1 cellular context compared by ENCODE assay signal in the genomic region with DNA sequence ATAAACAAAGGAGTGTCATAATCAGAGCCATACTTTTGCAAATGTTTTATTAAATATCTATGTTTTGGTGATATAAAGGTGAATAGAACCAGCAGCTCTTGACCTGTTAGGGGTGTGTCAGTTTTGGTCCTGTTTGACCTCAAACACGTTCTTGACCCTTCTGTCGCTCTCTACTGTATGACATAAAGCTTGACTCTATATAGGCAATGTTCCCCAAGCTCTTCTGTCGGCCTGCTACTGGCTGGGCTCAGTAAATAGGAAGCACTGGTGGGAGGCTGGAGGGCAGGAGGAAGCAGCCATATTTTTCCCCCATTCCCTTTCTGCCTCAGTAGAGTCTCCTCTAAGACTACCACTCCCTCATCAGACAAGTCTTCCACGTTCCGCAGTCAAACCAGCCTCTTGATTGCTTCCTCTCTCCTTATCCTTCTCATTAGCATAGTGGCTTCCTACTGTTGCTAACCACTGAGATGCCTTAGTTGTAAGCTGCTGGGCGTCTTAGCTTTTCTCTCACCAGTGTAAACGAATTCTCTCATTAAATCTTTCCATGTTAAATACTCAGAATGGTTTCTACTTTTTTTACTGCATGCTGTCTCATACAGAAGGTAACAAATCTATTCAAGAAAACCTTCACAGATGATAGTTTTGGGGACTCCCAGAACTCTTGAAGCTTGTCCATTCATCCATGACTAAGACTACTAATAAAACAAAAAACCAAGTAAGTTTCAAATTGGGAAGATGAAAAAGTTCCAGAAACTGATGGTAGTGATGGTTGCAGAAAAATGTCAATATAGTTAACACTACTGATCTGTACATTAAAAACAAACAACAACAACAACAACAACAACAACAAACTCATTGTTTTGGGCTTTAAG.
TF ChIP-seq lines count a peak whose summit lies in the region.

No MANE protein-coding gene starts in this region.

TF ChIP-seq in K562, 482 proteins besides CTCF, POLR2A, EP300 and RAD21:
- TF ChIP-seq RBM15 (IDR thresholded peaks at IDR 0.05; ENCODE audit: insufficient read depth, low read length) = no peak
- no peak for TF ChIP-seq SETDB1 (IDR thresholded peaks at IDR 0.05; ENCODE audit: low read length)
- TF ChIP-seq SP2 (IDR thresholded peaks at IDR 0.05; ENCODE audit: extremely low read depth, low read depth, low read length, poor library complexity, severe bottlenecking) = no peak
- no peak for TF ChIP-seq NR2F6 (CRISPR knock-in tag; IDR thresholded peaks at IDR 0.05)
- TF ChIP-seq, protein P1, sequence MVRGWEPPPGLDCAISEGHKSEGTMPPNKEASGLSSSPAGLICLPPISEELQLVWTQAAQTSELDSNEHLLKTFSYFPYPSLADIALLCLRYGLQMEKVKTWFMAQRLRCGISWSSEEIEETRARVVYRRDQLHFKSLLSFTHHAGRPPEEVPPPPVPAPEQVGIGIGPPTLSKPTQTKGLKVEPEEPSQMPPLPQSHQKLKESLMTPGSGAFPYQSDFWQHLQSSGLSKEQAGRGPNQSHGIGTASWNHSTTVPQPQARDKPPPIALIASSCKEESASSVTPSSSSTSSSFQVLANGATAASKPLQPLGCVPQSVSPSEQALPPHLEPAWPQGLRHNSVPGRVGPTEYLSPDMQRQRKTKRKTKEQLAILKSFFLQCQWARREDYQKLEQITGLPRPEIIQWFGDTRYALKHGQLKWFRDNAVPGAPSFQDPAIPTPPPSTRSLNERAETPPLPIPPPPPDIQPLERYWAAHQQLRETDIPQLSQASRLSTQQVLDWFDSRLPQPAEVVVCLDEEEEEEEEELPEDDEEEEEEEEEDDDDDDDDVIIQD (CRISPR knock-in tag; IDR thresholded peaks at IDR 0.05) = no peak
- no peak for TF ChIP-seq HDAC8 (tag; IDR thresholded peaks at IDR 0.05)
- TF ChIP-seq SLC30A9 (CRISPR knock-in tag; IDR thresholded peaks at IDR 0.05) = no peak
- TF ChIP-seq SMAD4 (CRISPR knock-in tag; conservative IDR thresholded peaks at IDR 0.05) = no peak
- TF ChIP-seq ILF3 (IDR thresholded peaks at IDR 0.05; ENCODE audit: borderline replicate concordance) = no peak
- no peak for TF ChIP-seq ETV1 (tag; conservative IDR thresholded peaks at IDR 0.05; ENCODE audit: low read depth)
- 0 out of 2 replicates have a peak, but pooled peaks have one; percentile 16 for TF ChIP-seq MYC (IDR thresholded peaks at IDR 0.05; ENCODE audit: low read depth, low read length)
- TF ChIP-seq MYC (CRISPR knock-in tag; IDR thresholded peaks at IDR 0.05; ENCODE audit: borderline replicate concordance, low read depth) = no peak
- no peak for TF ChIP-seq RBM39 (optimal IDR thresholded peaks at IDR 0.05; ENCODE audit: low read depth, low read length)
- peak; percentile 9; the same call in 1 of the 2 replicates for TF ChIP-seq FOSL1 (tag; conservative IDR thresholded peaks at IDR 0.05)
- TF ChIP-seq POLR2G (IDR thresholded peaks at IDR 0.05; ENCODE audit: low read depth, low read length) = no peak
- no peak for TF ChIP-seq RFX7 (CRISPR knock-in tag; IDR thresholded peaks at IDR 0.05)
- TF ChIP-seq NR2C2 (CRISPR knock-in tag; IDR thresholded peaks at IDR 0.05) = no peak
- 0 out of 2 replicates have a peak, but pooled peaks have one; percentile 41 for TF ChIP-seq NR2C2 (tag; IDR thresholded peaks at IDR 0.05)
- TF ChIP-seq, protein P2, sequence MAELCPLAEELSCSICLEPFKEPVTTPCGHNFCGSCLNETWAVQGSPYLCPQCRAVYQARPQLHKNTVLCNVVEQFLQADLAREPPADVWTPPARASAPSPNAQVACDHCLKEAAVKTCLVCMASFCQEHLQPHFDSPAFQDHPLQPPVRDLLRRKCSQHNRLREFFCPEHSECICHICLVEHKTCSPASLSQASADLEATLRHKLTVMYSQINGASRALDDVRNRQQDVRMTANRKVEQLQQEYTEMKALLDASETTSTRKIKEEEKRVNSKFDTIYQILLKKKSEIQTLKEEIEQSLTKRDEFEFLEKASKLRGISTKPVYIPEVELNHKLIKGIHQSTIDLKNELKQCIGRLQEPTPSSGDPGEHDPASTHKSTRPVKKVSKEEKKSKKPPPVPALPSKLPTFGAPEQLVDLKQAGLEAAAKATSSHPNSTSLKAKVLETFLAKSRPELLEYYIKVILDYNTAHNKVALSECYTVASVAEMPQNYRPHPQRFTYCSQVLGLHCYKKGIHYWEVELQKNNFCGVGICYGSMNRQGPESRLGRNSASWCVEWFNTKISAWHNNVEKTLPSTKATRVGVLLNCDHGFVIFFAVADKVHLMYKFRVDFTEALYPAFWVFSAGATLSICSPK (IDR thresholded peaks at IDR 0.05; ENCODE audit: borderline replicate concordance) = no peak
- TF ChIP-seq EHMT2 (IDR thresholded peaks at IDR 0.05) = 0 out of 2 replicates have a peak, but pooled peaks have one; percentile 15
- TF ChIP-seq, protein P3, sequence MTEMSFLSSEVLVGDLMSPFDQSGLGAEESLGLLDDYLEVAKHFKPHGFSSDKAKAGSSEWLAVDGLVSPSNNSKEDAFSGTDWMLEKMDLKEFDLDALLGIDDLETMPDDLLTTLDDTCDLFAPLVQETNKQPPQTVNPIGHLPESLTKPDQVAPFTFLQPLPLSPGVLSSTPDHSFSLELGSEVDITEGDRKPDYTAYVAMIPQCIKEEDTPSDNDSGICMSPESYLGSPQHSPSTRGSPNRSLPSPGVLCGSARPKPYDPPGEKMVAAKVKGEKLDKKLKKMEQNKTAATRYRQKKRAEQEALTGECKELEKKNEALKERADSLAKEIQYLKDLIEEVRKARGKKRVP (CRISPR knock-in tag; IDR thresholded peaks at IDR 0.05) = no peak
- no peak for TF ChIP-seq COPS2 (conservative IDR thresholded peaks at IDR 0.05)
- TF ChIP-seq STAT5A (IDR thresholded peaks at IDR 0.05; ENCODE audit: borderline replicate concordance, low read length) = no peak
- TF ChIP-seq, protein P4, sequence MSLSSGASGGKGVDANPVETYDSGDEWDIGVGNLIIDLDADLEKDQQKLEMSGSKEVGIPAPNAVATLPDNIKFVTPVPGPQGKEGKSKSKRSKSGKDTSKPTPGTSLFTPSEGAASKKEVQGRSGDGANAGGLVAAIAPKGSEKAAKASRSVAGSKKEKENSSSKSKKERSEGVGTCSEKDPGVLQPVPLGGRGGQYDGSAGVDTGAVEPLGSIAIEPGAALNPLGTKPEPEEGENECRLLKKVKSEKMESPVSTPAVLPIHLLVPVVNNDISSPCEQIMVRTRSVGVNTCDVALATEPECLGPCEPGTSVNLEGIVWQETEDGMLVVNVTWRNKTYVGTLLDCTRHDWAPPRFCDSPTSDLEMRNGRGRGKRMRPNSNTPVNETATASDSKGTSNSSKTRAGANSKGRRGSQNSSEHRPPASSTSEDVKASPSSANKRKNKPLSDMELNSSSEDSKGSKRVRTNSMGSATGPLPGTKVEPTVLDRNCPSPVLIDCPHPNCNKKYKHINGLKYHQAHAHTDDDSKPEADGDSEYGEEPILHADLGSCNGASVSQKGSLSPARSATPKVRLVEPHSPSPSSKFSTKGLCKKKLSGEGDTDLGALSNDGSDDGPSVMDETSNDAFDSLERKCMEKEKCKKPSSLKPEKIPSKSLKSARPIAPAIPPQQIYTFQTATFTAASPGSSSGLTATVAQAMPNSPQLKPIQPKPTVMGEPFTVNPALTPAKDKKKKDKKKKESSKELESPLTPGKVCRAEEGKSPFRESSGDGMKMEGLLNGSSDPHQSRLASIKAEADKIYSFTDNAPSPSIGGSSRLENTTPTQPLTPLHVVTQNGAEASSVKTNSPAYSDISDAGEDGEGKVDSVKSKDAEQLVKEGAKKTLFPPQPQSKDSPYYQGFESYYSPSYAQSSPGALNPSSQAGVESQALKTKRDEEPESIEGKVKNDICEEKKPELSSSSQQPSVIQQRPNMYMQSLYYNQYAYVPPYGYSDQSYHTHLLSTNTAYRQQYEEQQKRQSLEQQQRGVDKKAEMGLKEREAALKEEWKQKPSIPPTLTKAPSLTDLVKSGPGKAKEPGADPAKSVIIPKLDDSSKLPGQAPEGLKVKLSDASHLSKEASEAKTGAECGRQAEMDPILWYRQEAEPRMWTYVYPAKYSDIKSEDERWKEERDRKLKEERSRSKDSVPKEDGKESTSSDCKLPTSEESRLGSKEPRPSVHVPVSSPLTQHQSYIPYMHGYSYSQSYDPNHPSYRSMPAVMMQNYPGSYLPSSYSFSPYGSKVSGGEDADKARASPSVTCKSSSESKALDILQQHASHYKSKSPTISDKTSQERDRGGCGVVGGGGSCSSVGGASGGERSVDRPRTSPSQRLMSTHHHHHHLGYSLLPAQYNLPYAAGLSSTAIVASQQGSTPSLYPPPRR (CRISPR knock-in tag; IDR thresholded peaks at IDR 0.05; ENCODE audit: borderline replicate concordance) = no peak
- TF ChIP-seq ZNF436 (CRISPR knock-in tag; IDR thresholded peaks at IDR 0.05) = no peak
- TF ChIP-seq CBX2 (IDR thresholded peaks at IDR 0.05; ENCODE audit: insufficient read depth, low read length, poor library complexity, severe bottlenecking) = no peak
- TF ChIP-seq, protein P5, sequence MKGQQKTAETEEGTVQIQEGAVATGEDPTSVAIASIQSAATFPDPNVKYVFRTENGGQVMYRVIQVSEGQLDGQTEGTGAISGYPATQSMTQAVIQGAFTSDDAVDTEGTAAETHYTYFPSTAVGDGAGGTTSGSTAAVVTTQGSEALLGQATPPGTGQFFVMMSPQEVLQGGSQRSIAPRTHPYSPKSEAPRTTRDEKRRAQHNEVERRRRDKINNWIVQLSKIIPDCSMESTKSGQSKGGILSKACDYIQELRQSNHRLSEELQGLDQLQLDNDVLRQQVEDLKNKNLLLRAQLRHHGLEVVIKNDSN (CRISPR knock-in tag; IDR thresholded peaks at IDR 0.05) = no peak
- TF ChIP-seq NR2C1 (IDR thresholded peaks at IDR 0.05) = peak; percentile 54
- peak; percentile 34; the same call in 1 of the 2 replicates for TF ChIP-seq NR2C1 (tag; IDR thresholded peaks at IDR 0.05)
- TF ChIP-seq ZNF644 (tag; IDR thresholded peaks at IDR 0.05; ENCODE audit: low read depth) = no peak
- TF ChIP-seq ASH1L (IDR thresholded peaks at IDR 0.05; ENCODE audit: borderline replicate concordance, low read depth, partially characterized antibody) = no peak
- TF ChIP-seq, protein P6, sequence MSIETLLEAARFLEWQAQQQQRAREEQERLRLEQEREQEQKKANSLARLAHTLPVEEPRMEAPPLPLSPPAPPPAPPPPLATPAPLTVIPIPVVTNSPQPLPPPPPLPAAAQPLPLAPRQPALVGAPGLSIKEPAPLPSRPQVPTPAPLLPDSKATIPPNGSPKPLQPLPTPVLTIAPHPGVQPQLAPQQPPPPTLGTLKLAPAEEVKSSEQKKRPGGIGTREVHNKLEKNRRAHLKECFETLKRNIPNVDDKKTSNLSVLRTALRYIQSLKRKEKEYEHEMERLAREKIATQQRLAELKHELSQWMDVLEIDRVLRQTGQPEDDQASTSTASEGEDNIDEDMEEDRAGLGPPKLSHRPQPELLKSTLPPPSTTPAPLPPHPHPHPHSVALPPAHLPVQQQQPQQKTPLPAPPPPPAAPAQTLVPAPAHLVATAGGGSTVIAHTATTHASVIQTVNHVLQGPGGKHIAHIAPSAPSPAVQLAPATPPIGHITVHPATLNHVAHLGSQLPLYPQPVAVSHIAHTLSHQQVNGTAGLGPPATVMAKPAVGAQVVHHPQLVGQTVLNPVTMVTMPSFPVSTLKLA (conservative IDR thresholded peaks at IDR 0.05) = peak in 1 of 2 experiments; percentile 55; a peak in 2 of 4 replicates
- TF ChIP-seq YY1 (IDR thresholded peaks at IDR 0.05; ENCODE audit: borderline replicate concordance in 1 of 3, control insufficient read depth in 1 of 3, extremely low read depth in 1 of 3, insufficient read depth in 3 of 3, insufficient read length in 1 of 3, insufficient replicate concordance in 2 of 3, low read depth in 1 of 3, low read length in 2 of 3) = peak in 1 of 3 experiments; percentile 57
- TF ChIP-seq ZNF354B (CRISPR knock-in tag; IDR thresholded peaks at IDR 0.05) = no peak
- no peak for TF ChIP-seq ELF2 (CRISPR knock-in tag; IDR thresholded peaks at IDR 0.05)
- TF ChIP-seq BHLHE40 (IDR thresholded peaks at IDR 0.05; ENCODE audit: low read length) = no peak
- TF ChIP-seq, protein P7, sequence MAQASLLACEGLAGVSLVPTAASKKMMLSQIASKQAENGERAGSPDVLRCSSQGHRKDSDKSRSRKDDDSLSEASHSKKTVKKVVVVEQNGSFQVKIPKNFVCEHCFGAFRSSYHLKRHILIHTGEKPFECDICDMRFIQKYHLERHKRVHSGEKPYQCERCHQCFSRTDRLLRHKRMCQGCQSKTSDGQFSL (CRISPR knock-in tag; IDR thresholded peaks at IDR 0.05) = no peak
- TF ChIP-seq, protein P7 (tag; IDR thresholded peaks at IDR 0.05) = no peak
- TF ChIP-seq CXXC5 (CRISPR knock-in tag; IDR thresholded peaks at IDR 0.05) = 0 out of 2 replicates have a peak, but pooled peaks have one; percentile 38
- TF ChIP-seq, protein P8, sequence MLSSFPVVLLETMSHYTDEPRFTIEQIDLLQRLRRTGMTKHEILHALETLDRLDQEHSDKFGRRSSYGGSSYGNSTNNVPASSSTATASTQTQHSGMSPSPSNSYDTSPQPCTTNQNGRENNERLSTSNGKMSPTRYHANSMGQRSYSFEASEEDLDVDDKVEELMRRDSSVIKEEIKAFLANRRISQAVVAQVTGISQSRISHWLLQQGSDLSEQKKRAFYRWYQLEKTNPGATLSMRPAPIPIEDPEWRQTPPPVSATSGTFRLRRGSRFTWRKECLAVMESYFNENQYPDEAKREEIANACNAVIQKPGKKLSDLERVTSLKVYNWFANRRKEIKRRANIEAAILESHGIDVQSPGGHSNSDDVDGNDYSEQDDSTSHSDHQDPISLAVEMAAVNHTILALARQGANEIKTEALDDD (IDR thresholded peaks at IDR 0.05) = peak; percentile 68
- TF ChIP-seq NEUROD1 (IDR thresholded peaks at IDR 0.05; ENCODE audit: borderline replicate concordance, low read depth, low read length, partially characterized antibody) = no peak
- TF ChIP-seq, protein P9, sequence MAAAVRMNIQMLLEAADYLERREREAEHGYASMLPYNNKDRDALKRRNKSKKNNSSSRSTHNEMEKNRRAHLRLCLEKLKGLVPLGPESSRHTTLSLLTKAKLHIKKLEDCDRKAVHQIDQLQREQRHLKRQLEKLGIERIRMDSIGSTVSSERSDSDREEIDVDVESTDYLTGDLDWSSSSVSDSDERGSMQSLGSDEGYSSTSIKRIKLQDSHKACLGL (CRISPR knock-in tag; IDR thresholded peaks at IDR 0.05; ENCODE audit: borderline replicate concordance, poor library complexity, severe bottlenecking) = no peak
- no peak for TF ChIP-seq HLTF (IDR thresholded peaks at IDR 0.05)
- no peak for TF ChIP-seq TCF3 (CRISPR knock-in tag; IDR thresholded peaks at IDR 0.05)
TF ChIP-seq in K562: peak in this region for 9.
